Comparison of ENCODE assay signal across 27 cellular contexts in genomic region chr3:174193559-174193958, GRCh38.
DNase-seq lines count a peak whose midpoint lies in the region; ATAC-seq, FAIRE-seq and TF ChIP-seq lines count a peak whose summit lies in the region.
"Had no signal": no experiment of that assay in that cellular context is flagged by ENCODE, and none has a peak within 500 bp of the region (broad histone marks: within the 10 kb centered on the region; RNA-seq: fewer than 3 reads in every experiment).

No MANE protein-coding gene starts in this region.

- no peak for ATAC-seq in SK-N-SH treated with all-trans-retinoic acid at 6 μM for 48 hours
- ATAC-seq in psoas muscle = no peak
- ATAC-seq in heart left ventricle = no peak
- ATAC-seq: A549, GM12878, HCT116, HepG2, K562 had no signal

- 89 to 95% (median 94%) methylated on average over 1 of the region's 1 CpG for WGBS in psoas muscle, 3 donors
- WGBS in heart left ventricle, 4 donors = 80 to 89% (median 86%) methylated on average over 1 of the region's 1 CpG

- H3K4me3 ChIP-seq in AG09309 (ENCODE audit: control insufficient read depth, low read depth, low read length) (no peak overlapping the region), psoas muscle (no peak overlapping the region), heart left ventricle (no peak overlapping the region)
- H3K4me3 ChIP-seq: A549, GM12878, K562 had no signal

- FAIRE-seq in frontal cortex (lab: Jason Lieb, UNC) = peak; percentile 64
- FAIRE-seq: A549, GM12878, H1, HepG2, K562 had no signal

- no peaks in the 10 kb centered on the region for H3K36me3 ChIP-seq in psoas muscle (ENCODE audit: insufficient read depth in 1 of 2, low read depth in 1 of 2)
- no peaks in the 10 kb centered on the region for H3K36me3 ChIP-seq in heart left ventricle
- H3K36me3 ChIP-seq: BE2C had no signal

- TF ChIP-seq CTCF in AG09309 (IDR thresholded peaks at IDR 0.05; ENCODE audit: control insufficient read depth, insufficient read depth, low read depth, low read length, missing control alignments) (no peak), psoas muscle (IDR thresholded peaks at IDR 0.05) (no peak), heart left ventricle (IDR thresholded peaks at IDR 0.05) (no peak)

- no peak for TF ChIP-seq POLR2A in heart left ventricle (IDR thresholded peaks at IDR 0.05)

- intact Hi-C loops in psoas muscle (cut with DNase I) (no loop called here), heart left ventricle (cut with DNase I) (no loop called here)

- no peaks in the 10 kb centered on the region for H3K9me3 ChIP-seq in psoas muscle
- H3K9me3 ChIP-seq in heart left ventricle = no peaks in the 10 kb centered on the region
- H3K9me3 ChIP-seq: A549, BE2C had no signal

- H3K27me3 ChIP-seq in psoas muscle (ENCODE audit: insufficient read depth in 3 of 3, low read length in 2 of 3) = no peaks in the 10 kb centered on the region
- H3K27me3 ChIP-seq in heart left ventricle = no peaks in the 10 kb centered on the region
- H3K27me3 ChIP-seq: BE2C had no signal

- peak; percentile 11 for DNase-seq in AG09309 (ENCODE audit: low read depth)
- DNase-seq in GM03348 (ENCODE audit: low spot score) = peak; percentile 31
- DNase-seq in frontal cortex (ENCODE audit: low spot score in 2 of 2) = no peak
- no peak for DNase-seq in NCI-H1417 treated with DMSO at 0.1 percent for 48 hours (lab: John Stamatoyannopoulos, UW)
- no peak for DNase-seq in NOMO-1 treated with DMSO at 0.1 percent for 48 hours (lab: John Stamatoyannopoulos, UW; ENCODE audit: unreplicated experiment)
- no peak for DNase-seq in psoas muscle
- no peak for DNase-seq in heart left ventricle
- DNase-seq: BE2C; DMS153; DND-41; Kasumi-1; NCI-H1092 treated with DMSO at 0.1 percent for 48 hours; NCI-H1436 treated with DMSO at 0.1 percent for 48 hours; NCI-H187 treated with DMSO at 0.1 percent for 48 hours; NCI-H446; NCI-H526; NCI-H82; NK-92 treated with Interleukin-12 subunit alpha and Interleukin-12 subunit beta, amount 100 ng/mL, for 24 hours; RPMI8226; SHP77 had no signal

- no peaks in the 10 kb centered on the region for H3K4me1 ChIP-seq in psoas muscle
- peaks cover 0 to 14% (median 0%) of the 10 kb centered on the region in 12 donors for H3K4me1 ChIP-seq in heart left ventricle
- H3K4me1 ChIP-seq: A549, BE2C had no signal

- H3K27ac ChIP-seq in psoas muscle (no peak overlapping the region), heart left ventricle (no peak overlapping the region)
- H3K27ac ChIP-seq: A549 had no signal

TF ChIP-seq in SK-N-SH treated with all-trans-retinoic acid at 6 μM for 48 hours, 23 proteins besides CTCF, POLR2A, EP300 and RAD21:
- TF ChIP-seq, protein P1, sequence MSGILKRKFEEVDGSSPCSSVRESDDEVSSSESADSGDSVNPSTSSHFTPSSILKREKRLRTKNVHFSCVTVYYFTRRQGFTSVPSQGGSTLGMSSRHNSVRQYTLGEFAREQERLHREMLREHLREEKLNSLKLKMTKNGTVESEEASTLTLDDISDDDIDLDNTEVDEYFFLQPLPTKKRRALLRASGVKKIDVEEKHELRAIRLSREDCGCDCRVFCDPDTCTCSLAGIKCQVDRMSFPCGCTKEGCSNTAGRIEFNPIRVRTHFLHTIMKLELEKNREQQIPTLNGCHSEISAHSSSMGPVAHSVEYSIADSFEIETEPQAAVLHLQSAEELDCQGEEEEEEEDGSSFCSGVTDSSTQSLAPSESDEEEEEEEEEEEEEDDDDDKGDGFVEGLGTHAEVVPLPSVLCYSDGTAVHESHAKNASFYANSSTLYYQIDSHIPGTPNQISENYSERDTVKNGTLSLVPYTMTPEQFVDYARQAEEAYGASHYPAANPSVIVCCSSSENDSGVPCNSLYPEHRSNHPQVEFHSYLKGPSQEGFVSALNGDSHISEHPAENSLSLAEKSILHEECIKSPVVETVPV (CRISPR knock-in tag; IDR thresholded peaks at IDR 0.05) = no peak
- TF ChIP-seq ZNF70 (CRISPR knock-in tag; IDR thresholded peaks at IDR 0.05) (no peak), BACH2 (CRISPR knock-in tag; IDR thresholded peaks at IDR 0.05; ENCODE audit: borderline replicate concordance) (no peak), ISL1 (CRISPR knock-in tag; IDR thresholded peaks at IDR 0.05) (peak; percentile 62), PATZ1 (CRISPR knock-in tag; IDR thresholded peaks at IDR 0.05; ENCODE audit: borderline replicate concordance) (no peak)

Comparison
In these comparisons a context has a peak if more than half of its experiments do, and no peak if none do; other contexts are left out.
1. DNase-seq: peak in AG09309 (single experiment) and GM03348 (single experiment); none in frontal cortex (0 of 2), NCI-H1417 treated with DMSO at 0.1 percent for 48 hours (single experiment), NOMO-1 treated with DMSO at 0.1 percent for 48 hours (single experiment), psoas muscle (0 of 2) and heart left ventricle (0 of 5).